15 cellular contexts compared by ENCODE assay signal in the genomic region with DNA sequence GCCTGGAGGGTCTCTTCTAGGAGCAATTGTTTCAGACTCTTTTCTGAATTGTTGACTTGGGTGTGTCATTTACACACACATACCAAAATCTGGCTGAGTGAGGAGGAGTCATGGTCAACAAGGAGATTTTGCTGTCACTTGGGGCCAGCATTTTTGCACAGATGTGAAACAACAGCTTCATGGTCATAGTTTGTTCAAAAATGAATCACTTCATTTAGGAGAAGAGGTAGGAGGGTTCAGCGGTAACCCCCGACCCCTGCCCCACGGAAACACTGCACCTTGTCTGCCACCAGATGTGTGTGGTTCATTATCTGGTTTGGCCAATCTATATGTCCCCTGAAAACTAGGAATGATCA. TPM values are rescaled to one million over a fixed set of nuclear protein-coding genes. Genes with fewer than 3 reads are reported as not detected.
DNase-seq lines count a peak whose midpoint lies in the region; ATAC-seq and TF ChIP-seq lines count a peak whose summit lies in the region.
"Had no signal": no experiment of that assay in that cellular context is flagged by ENCODE, and none has a peak within 500 bp of the region (broad histone marks: within the 10 kb centered on the region; RNA-seq: fewer than 3 reads in every experiment).

No MANE protein-coding gene starts in this region.

- no peaks in the 10 kb centered on the region for H3K27me3 ChIP-seq in foreskin keratinocyte
- H3K27me3 ChIP-seq: heart right ventricle, Peyer's patch had no signal

- H3K4me3 Mint-ChIP-seq in activated naive CD4-positive, alpha-beta T cell treated with anti-CD3 and anti-CD28 coated beads, Interleukin-2, amount 10 ng/mL, durations not matched to agents 7 days and 5 days, result no peak overlapping the region
- H3K4me3 Mint-ChIP-seq in activated T-cell treated with anti-CD3 and anti-CD28 coated beads, Interleukin-2, amount 50 U/mL, for 72 hours, result peak overlapping the region; percentile 39 to 74
- peak overlapping the region; percentile 61 for H3K4me3 Mint-ChIP-seq in stimulated activated naive CD8-positive, alpha-beta T cell treated with anti-CD3 and anti-CD28 coated beads, Interleukin-15, Interleukin-2, amounts not matched to agents 100 ng/mL and 50 ng/mL, for 24 hours
- H3K4me3 Mint-ChIP-seq: effector memory CD8-positive, alpha-beta T cell had no signal

- H3K4me1 ChIP-seq in foreskin keratinocyte, result peaks cover 13% of the 10 kb centered on the region

- H3K27me3 Mint-ChIP-seq in activated naive CD4-positive, alpha-beta T cell treated with anti-CD3 and anti-CD28 coated beads, Interleukin-2, amount 10 ng/mL, durations not matched to agents 7 days and 5 days, result peaks cover 12% of the 10 kb centered on the region
- no peaks in the 10 kb centered on the region for H3K27me3 Mint-ChIP-seq in activated T-cell treated with anti-CD3 and anti-CD28 coated beads, Interleukin-2, amount 50 U/mL, for 72 hours (ENCODE audit: low read depth)
- no peaks in the 10 kb centered on the region for H3K27me3 Mint-ChIP-seq in stimulated activated naive CD8-positive, alpha-beta T cell treated with anti-CD3 and anti-CD28 coated beads, Interleukin-15, Interleukin-2, amounts not matched to agents 100 ng/mL and 50 ng/mL, for 24 hours
- H3K27me3 Mint-ChIP-seq: effector memory CD8-positive, alpha-beta T cell had no signal

- H3K36me3 Mint-ChIP-seq in activated naive CD4-positive, alpha-beta T cell treated with anti-CD3 and anti-CD28 coated beads, Interleukin-2, amount 10 ng/mL, durations not matched to agents 7 days and 5 days, result no peaks in the 10 kb centered on the region
- H3K36me3 Mint-ChIP-seq in activated T-cell treated with anti-CD3 and anti-CD28 coated beads, Interleukin-2, amount 50 U/mL, for 72 hours (ENCODE audit: insufficient read depth in 2 of 2), result peaks cover 0 to 2% of the 10 kb centered on the region in 2 donors
- no peaks in the 10 kb centered on the region for H3K36me3 Mint-ChIP-seq in stimulated activated naive CD8-positive, alpha-beta T cell treated with anti-CD3 and anti-CD28 coated beads, Interleukin-15, Interleukin-2, amounts not matched to agents 100 ng/mL and 50 ng/mL, for 24 hours (ENCODE audit: low read depth)

- H3K4me1 Mint-ChIP-seq in activated naive CD4-positive, alpha-beta T cell treated with anti-CD3 and anti-CD28 coated beads, Interleukin-2, amount 10 ng/mL, durations not matched to agents 7 days and 5 days, result peaks cover 21% of the 10 kb centered on the region
- peaks cover 86% of the 10 kb centered on the region for H3K4me1 Mint-ChIP-seq in activated T-cell treated with anti-CD3 and anti-CD28 coated beads, Interleukin-2, amount 50 U/mL, for 72 hours (ENCODE audit: low read depth)
- peaks cover 94% of the 10 kb centered on the region for H3K4me1 Mint-ChIP-seq in stimulated activated naive CD8-positive, alpha-beta T cell treated with anti-CD3 and anti-CD28 coated beads, Interleukin-15, Interleukin-2, amounts not matched to agents 100 ng/mL and 50 ng/mL, for 24 hours (ENCODE audit: low read depth)

- no peak for TF ChIP-seq CTCF in foreskin keratinocyte (conservative IDR thresholded peaks at IDR 0.05)

- DNase-seq in activated naive CD4-positive, alpha-beta T cell treated with Interleukin-2 at 50 U/mL for 16 hours, result peak; percentile 33
- no peak for DNase-seq in activated naive CD4-positive, alpha-beta T cell treated with anti-CD3 and anti-CD28 coated beads, Interleukin-2, amount 10 ng/mL, durations not matched to agents 7 days and 5 days
- DNase-seq in activated T-cell treated with anti-CD3 and anti-CD28 coated beads, Interleukin-2, amount 50 U/mL, for 72 hours, result peak; percentile 44 to 59
- DNase-seq in foreskin keratinocyte (no peak), GM19238 (ENCODE audit: insufficient read length, low spot score) (no peak), activated gamma-delta T cell (lab: John Stamatoyannopoulos, UW) (no peak), iPS-NIHi11 (ENCODE audit: low spot score) (no peak)
- DNase-seq: effector memory CD8-positive, alpha-beta T cell; heart right ventricle; left ventricle myocardium inferior; NCI-H1105 treated with DMSO at 0.1 percent for 48 hours; NCI-H524 treated with DMSO at 0.1 percent for 48 hours; Peyer's patch; T-helper 9 cell had no signal

- no peak overlapping the region for H3K27ac Mint-ChIP-seq in activated naive CD4-positive, alpha-beta T cell treated with anti-CD3 and anti-CD28 coated beads, Interleukin-2, amount 10 ng/mL, durations not matched to agents 7 days and 5 days
- peak overlapping the region; percentile 95 for H3K27ac Mint-ChIP-seq in activated T-cell treated with anti-CD3 and anti-CD28 coated beads, Interleukin-2, amount 50 U/mL, for 72 hours
- peak overlapping the region; percentile 98 for H3K27ac Mint-ChIP-seq in stimulated activated naive CD8-positive, alpha-beta T cell treated with anti-CD3 and anti-CD28 coated beads, Interleukin-15, Interleukin-2, amounts not matched to agents 100 ng/mL and 50 ng/mL, for 24 hours
- H3K27ac Mint-ChIP-seq: effector memory CD8-positive, alpha-beta T cell had no signal

- peak; percentile 55 to 63 for ATAC-seq in activated T-cell treated with anti-CD3 and anti-CD28 coated beads, Interleukin-2, amount 50 U/mL, for 72 hours (replicated peaks in 1 of 2)
- ATAC-seq in foreskin keratinocyte, result peak; percentile 2
- ATAC-seq: effector memory CD8-positive, alpha-beta T cell had no signal

- no peak overlapping the region for H3K27ac ChIP-seq in foreskin keratinocyte

- H3K9me3 Mint-ChIP-seq in activated naive CD4-positive, alpha-beta T cell treated with anti-CD3 and anti-CD28 coated beads, Interleukin-2, amount 10 ng/mL, durations not matched to agents 7 days and 5 days, result no peaks in the 10 kb centered on the region
- H3K9me3 Mint-ChIP-seq in activated T-cell treated with anti-CD3 and anti-CD28 coated beads, Interleukin-2, amount 50 U/mL, for 72 hours, result peaks cover 0 to 2% of the 10 kb centered on the region in 2 donors
- no peaks in the 10 kb centered on the region for H3K9me3 Mint-ChIP-seq in stimulated activated naive CD8-positive, alpha-beta T cell treated with anti-CD3 and anti-CD28 coated beads, Interleukin-15, Interleukin-2, amounts not matched to agents 100 ng/mL and 50 ng/mL, for 24 hours
- H3K9me3 Mint-ChIP-seq: effector memory CD8-positive, alpha-beta T cell had no signal

- CTCF ChIA-PET in activated naive CD4-positive, alpha-beta T cell treated with anti-CD3 and anti-CD28 coated beads, Interleukin-2, amount 10 ng/mL, durations not matched to agents 7 days and 5 days (lab: Charles Lee), result interaction anchor here (1.4 kb wide), 1 partner anchor 438 kb away, joined by 3 read pairs; no protein-coding TSS in a partner anchor

RNA-seq across cellular contexts. Expression of gene LBH, which starts 42.2 kb away (rescaled TPM):
- 100 to 1,000 TPM; 129 to 133 TPM for total RNA-seq in activated T-cell treated with anti-CD3 and anti-CD28 coated beads, Interleukin-2, amount 50 U/mL, for 72 hours
- total RNA-seq in foreskin keratinocyte, result 0.46 and 1.5 TPM in 2 replicates
- polyA plus RNA-seq in foreskin keratinocyte, result 0.26 and 0.82 TPM in 2 replicates

Comparison
In these comparisons a context has a peak if more than half of its experiments do, and no peak if none do; other contexts are left out.
1. DNase-seq: peak in activated naive CD4-positive, alpha-beta T cell treated with Interleukin-2 at 50 U/mL for 16 hours (single experiment) and activated T-cell treated with anti-CD3 and anti-CD28 coated beads, Interleukin-2, amount 50 U/mL, for 72 hours (2 of 2); none in activated naive CD4-positive, alpha-beta T cell treated with anti-CD3 and anti-CD28 coated beads, Interleukin-2, amount 10 ng/mL, durations not matched to agents 7 days and 5 days (single experiment), foreskin keratinocyte (0 of 2), GM19238 (single experiment), activated gamma-delta T cell (single experiment) and iPS-NIHi11 (single experiment).
2. RNA of gene LBH, which starts 42.2 kb away (total RNA-seq): 129 to 133 TPM in activated T-cell treated with anti-CD3 and anti-CD28 coated beads, Interleukin-2, amount 50 U/mL, for 72 hours; 0.46 to 1.5 TPM in foreskin keratinocyte; every median in the first group is over 10 times any median in the second.